In the genomic region with DNA sequence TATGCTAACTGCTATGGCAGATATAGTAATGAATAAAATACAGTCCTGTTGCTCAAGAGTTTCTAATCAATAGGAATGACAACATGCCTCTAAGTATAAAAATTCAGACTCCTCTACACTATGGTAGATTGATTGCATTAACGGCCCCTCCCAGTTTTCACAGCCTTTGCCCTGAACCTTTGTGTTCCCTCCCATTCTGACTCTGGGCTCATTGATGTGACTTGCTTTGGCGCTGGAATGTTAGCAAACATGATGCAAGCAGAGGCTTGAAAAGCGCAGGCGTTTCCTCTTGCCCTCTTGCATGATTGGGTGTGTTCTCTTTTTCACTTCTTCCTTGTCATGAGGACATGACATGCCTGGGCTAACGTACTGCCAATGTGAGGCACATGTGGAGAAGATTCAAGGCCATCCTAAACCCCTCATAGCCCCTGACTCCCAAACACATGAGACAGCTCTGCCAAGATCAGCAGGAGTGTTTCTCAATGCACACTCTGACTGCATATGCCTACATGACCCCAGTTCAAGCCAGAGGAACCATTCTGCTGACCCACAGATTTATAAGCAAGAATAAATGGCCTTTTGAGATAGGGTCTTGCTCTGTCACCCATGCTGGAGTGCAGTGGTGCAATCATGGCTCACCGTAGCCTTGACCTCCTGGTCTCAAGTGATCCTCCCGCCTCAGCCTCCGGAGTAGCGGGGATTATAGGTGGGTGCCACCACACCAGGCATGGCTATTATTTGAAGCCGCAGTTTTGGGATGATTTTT, we compare ENCODE assay signal across 11 cellular contexts. TPM values are rescaled to one million over a fixed set of nuclear protein-coding genes. Genes with fewer than 3 reads are reported as not detected.
A peak's percentile ranks its signal among the peaks of the same experiment; 100 is the strongest.
DNase-seq lines count a peak whose midpoint lies in the region; ATAC-seq, FAIRE-seq and TF ChIP-seq lines count a peak whose summit lies in the region.
"Had no signal": no experiment of that assay in that cellular context is flagged by ENCODE, and none has a peak within 500 bp of the region (broad histone marks: within the 10 kb centered on the region; RNA-seq: fewer than 3 reads in every experiment).

No MANE protein-coding gene starts in this region.

- peaks cover 0 to 5% of the 10 kb centered on the region in 2 donors for H3K4me1 ChIP-seq in lung (ENCODE audit: control insufficient read depth in 2 of 2, insufficient read depth in 2 of 2, low read length in 2 of 2)

- H3K9me3 ChIP-seq in lung (ENCODE audit: control insufficient read depth in 2 of 2, insufficient read depth in 1 of 2, low read length in 1 of 2): no peaks in the 10 kb centered on the region

- TF ChIP-seq CTCF in bronchial epithelial cell (IDR thresholded peaks at IDR 0.05; ENCODE audit: insufficient read depth, low read length, severe bottlenecking): no peak
- no peak for TF ChIP-seq CTCF in lung (IDR thresholded peaks at IDR 0.05; ENCODE audit: control extremely low read depth, extremely low read depth)

- CTCF ChIA-PET in activated naive CD4-positive, alpha-beta T cell treated with anti-CD3 and anti-CD28 coated beads for 36 hours (lab: Charles Lee): interaction anchor here (0.6 to 1.6 kb wide), 2 partner anchors 37 to 158 kb away, joined by 4 to 6 read pairs; no protein-coding TSS in a partner anchor

- FAIRE-seq in bronchial epithelial cell (lab: Jason Lieb, UNC) (peak; percentile 95), RCC 7860 (lab: Jason Lieb, UNC) (no peak)

- H3K9me3 Mint-ChIP-seq in activated naive CD4-positive, alpha-beta T cell treated with anti-CD3 and anti-CD28 coated beads for 36 hours: no peaks in the 10 kb centered on the region

- intact Hi-C loops in activated naive CD4-positive, alpha-beta T cell treated with anti-CD3 and anti-CD28 coated beads for 36 hours (cut with micrococcal nuclease): loop anchor here (1.0 to 2.0 kb wide), 2 partner anchors 48 to 121 kb away; a partner anchor contains a TSS

- peak; percentile 87 for ATAC-seq in lung (ENCODE audit: insufficient read depth, low FRiP score)
- no peak for ATAC-seq in GM19023 (IDR thresholded peaks at IDR 0.05; ENCODE audit: unreplicated experiment)
- ATAC-seq: HCT116 had no signal

- no peaks in the 10 kb centered on the region for H3K27me3 ChIP-seq in bronchial epithelial cell (ENCODE audit: control insufficient read depth, insufficient read depth, low read length)
- no peaks in the 10 kb centered on the region for H3K27me3 ChIP-seq in lung (ENCODE audit: control insufficient read depth, insufficient read depth)

- peak overlapping the region; percentile 55 for H3K27ac Mint-ChIP-seq in activated naive CD4-positive, alpha-beta T cell treated with anti-CD3 and anti-CD28 coated beads for 36 hours

- H3K27me3 Mint-ChIP-seq in activated naive CD4-positive, alpha-beta T cell treated with anti-CD3 and anti-CD28 coated beads for 36 hours (ENCODE audit: low read depth): no peaks in the 10 kb centered on the region

- peak; percentile 64 for DNase-seq in activated naive CD4-positive, alpha-beta T cell treated with anti-CD3 and anti-CD28 coated beads for 36 hours
- DNase-seq in activated naive CD4-positive, alpha-beta T cell treated with Interleukin-2 at 50 U/mL for 16 hours: no peak
- DNase-seq in bronchial epithelial cell (ENCODE audit: low read depth) (peak; percentile 99), lung (ENCODE audit: low spot score) (peak; percentile 82), ureter (ENCODE audit: low spot score) (peak; percentile 90), RCC 7860 (ENCODE audit: low spot score) (no peak)
- DNase-seq in activated T-cell treated with anti-CD3 and anti-CD28 coated beads, Interleukin-2, amount 50 U/mL, for 1 hour: no peak
- DNase-seq: NCI-H1694 had no signal

- H3K36me3 Mint-ChIP-seq in activated naive CD4-positive, alpha-beta T cell treated with anti-CD3 and anti-CD28 coated beads for 36 hours (ENCODE audit: low read depth): no peaks in the 10 kb centered on the region

- no peak overlapping the region for H3K4me3 Mint-ChIP-seq in activated naive CD4-positive, alpha-beta T cell treated with anti-CD3 and anti-CD28 coated beads for 36 hours

- H3K4me1 Mint-ChIP-seq in activated naive CD4-positive, alpha-beta T cell treated with anti-CD3 and anti-CD28 coated beads for 36 hours (ENCODE audit: low read depth): peaks cover 39% of the 10 kb centered on the region

- 45 to 54% methylated on average over 10 of the region's 10 CpGs for WGBS in lung, 2 donors

- H3K36me3 ChIP-seq in bronchial epithelial cell (ENCODE audit: control insufficient read depth, insufficient read depth, low read length) (no peaks in the 10 kb centered on the region), lung (ENCODE audit: control insufficient read depth in 2 of 2, insufficient read depth in 2 of 2, low read length in 2 of 2) (no peaks in the 10 kb centered on the region)

- H3K4me3 ChIP-seq in bronchial epithelial cell (ENCODE audit: low read depth, low read length) (no peak overlapping the region), lung (no peak overlapping the region)

- peak overlapping the region in 1 of 2 donors; percentile 91 for H3K27ac ChIP-seq in lung (ENCODE audit: low read depth in 1 of 2, low read length in 1 of 2)

RNA-seq across cellular contexts. Expression of a gene that starts 49.7 kb away (rescaled TPM):
- 100 to 1,000 TPM; 165 to 167 TPM for total RNA-seq in activated naive CD4-positive, alpha-beta T cell treated with anti-CD3 and anti-CD28 coated beads for 36 hours
- total RNA-seq in bronchial epithelial cell (not detected in 2 replicates), lung (1 to 10 TPM; 1.0 to 3.0 TPM), ureter (0.21 TPM)
- polyA plus RNA-seq in lung: under 1 TPM; 0.14 to 0.84 TPM
- polyA plus RNA-seq: BJ had no signal

Comparison
In these comparisons a context has a peak if more than half of its experiments do, and no peak if none do; other contexts are left out.
1. DNase-seq: peak in activated naive CD4-positive, alpha-beta T cell treated with anti-CD3 and anti-CD28 coated beads for 36 hours (single experiment), bronchial epithelial cell (single experiment), lung (single experiment) and ureter (single experiment); none in activated naive CD4-positive, alpha-beta T cell treated with Interleukin-2 at 50 U/mL for 16 hours (single experiment), activated T-cell treated with anti-CD3 and anti-CD28 coated beads, Interleukin-2, amount 50 U/mL, for 1 hour (single experiment) and RCC 7860 (single experiment).
2. RNA of a gene that starts 49.7 kb away (total RNA-seq): 165 to 167 TPM in activated naive CD4-positive, alpha-beta T cell treated with anti-CD3 and anti-CD28 coated beads for 36 hours; 1.0 to 3.0 TPM in lung, 0.21 TPM in ureter (single experiment) and not detected in bronchial epithelial cell; every median in the first group is over 10 times any median in the second.